20 cellular contexts compared by ENCODE assay signal in genomic region chr1:238777551-238777950, GRCh38.
DNase-seq lines count a peak whose midpoint lies in the region; ATAC-seq and TF ChIP-seq lines count a peak whose summit lies in the region.
"Had no signal": no experiment of that assay in that cellular context is flagged by ENCODE, and none has a peak within 500 bp of the region (broad histone marks: within the 10 kb centered on the region; RNA-seq: fewer than 3 reads in every experiment).

No MANE protein-coding gene starts in this region.

- CTCF ChIA-PET in naive thymus-derived CD4-positive, alpha-beta T cell (lab: Charles Lee) = no interaction called here

- no peaks in the 10 kb centered on the region for H3K36me3 ChIP-seq in naive thymus-derived CD4-positive, alpha-beta T cell (ENCODE audit: control insufficient read depth in 2 of 3, insufficient read depth in 3 of 3, low read length in 3 of 3)
- H3K36me3 ChIP-seq: Peyer's patch had no signal

- no peak for ATAC-seq in GM19351 (IDR thresholded peaks at IDR 0.05; ENCODE audit: unreplicated experiment)
- ATAC-seq in naive thymus-derived CD4-positive, alpha-beta T cell = no peak
- ATAC-seq: GM23338 had no signal

- H3K27ac Mint-ChIP-seq in activated T-cell treated with anti-CD3 and anti-CD28 coated beads, Interleukin-2, amount 50 U/mL, for 24 hours = no peak overlapping the region
- H3K27ac Mint-ChIP-seq in naive thymus-derived CD4-positive, alpha-beta T cell = no peak overlapping the region
- H3K27ac Mint-ChIP-seq: GM23338 had no signal

- no peaks in the 10 kb centered on the region for H3K36me3 Mint-ChIP-seq in activated T-cell treated with anti-CD3 and anti-CD28 coated beads, Interleukin-2, amount 50 U/mL, for 24 hours (ENCODE audit: low read depth)
- no peaks in the 10 kb centered on the region for H3K36me3 Mint-ChIP-seq in naive thymus-derived CD4-positive, alpha-beta T cell

- peak; percentile 28 for DNase-seq in ELR (ENCODE audit: low read depth)
- peak; percentile 7 for DNase-seq in NCI-H226
- peak; percentile 12 for DNase-seq in fibroblast of pulmonary artery (ENCODE audit: low read depth)
- DNase-seq in renal cortical epithelial cell (ENCODE audit: low read depth) = peak; percentile 42
- no peak for DNase-seq in NCI-H1694 (lab: John Stamatoyannopoulos, UW)
- DNase-seq in activated T-cell treated with anti-CD3 and anti-CD28 coated beads, Interleukin-2, amount 50 U/mL, for 24 hours = no peak
- no peak for DNase-seq in naive thymus-derived CD4-positive, alpha-beta T cell
- DNase-seq: COR-L47, DMS53, GF-D8, MM.1S, NCI-H1930, NCI-H524, Peyer's patch, SHP77 treated with DMSO at 0.1 percent for 48 hours, SW 1271 had no signal

- no peak overlapping the region for H3K4me3 Mint-ChIP-seq in activated T-cell treated with anti-CD3 and anti-CD28 coated beads, Interleukin-2, amount 50 U/mL, for 24 hours
- no peak overlapping the region for H3K4me3 Mint-ChIP-seq in naive thymus-derived CD4-positive, alpha-beta T cell
- H3K4me3 Mint-ChIP-seq: GM23338 had no signal

- H3K27me3 ChIP-seq in naive thymus-derived CD4-positive, alpha-beta T cell (ENCODE audit: control insufficient read depth in 2 of 2, insufficient read depth in 2 of 2, low read length in 2 of 2) = no peaks in the 10 kb centered on the region
- H3K27me3 ChIP-seq: Peyer's patch had no signal

- peaks cover 9% of the 10 kb centered on the region for H3K9me3 Mint-ChIP-seq in activated T-cell treated with anti-CD3 and anti-CD28 coated beads, Interleukin-2, amount 50 U/mL, for 24 hours
- H3K9me3 Mint-ChIP-seq in naive thymus-derived CD4-positive, alpha-beta T cell = peaks cover 0 to 16% (median 2%) of the 10 kb centered on the region in 11 donors
- H3K9me3 Mint-ChIP-seq: GM23338 had no signal

- H3K4me3 ChIP-seq in fibroblast of pulmonary artery (replicated peaks; ENCODE audit: low read depth, low read length) = no peak overlapping the region
- no peak overlapping the region for H3K4me3 ChIP-seq in naive thymus-derived CD4-positive, alpha-beta T cell (ENCODE audit: low read length)
- H3K4me3 ChIP-seq: GM23338, Peyer's patch had no signal

- H3K27ac ChIP-seq in naive thymus-derived CD4-positive, alpha-beta T cell (ENCODE audit: low read depth, low read length) = no peak overlapping the region
- H3K27ac ChIP-seq: C4-2B, KMS-11, Peyer's patch had no signal

- no peaks in the 10 kb centered on the region for H3K27me3 Mint-ChIP-seq in activated T-cell treated with anti-CD3 and anti-CD28 coated beads, Interleukin-2, amount 50 U/mL, for 24 hours
- H3K27me3 Mint-ChIP-seq in naive thymus-derived CD4-positive, alpha-beta T cell = no peaks in the 10 kb centered on the region

- no peaks in the 10 kb centered on the region for H3K9me3 ChIP-seq in naive thymus-derived CD4-positive, alpha-beta T cell (ENCODE audit: control insufficient read depth in 2 of 3, low read length in 3 of 3)
- H3K9me3 ChIP-seq: Peyer's patch had no signal

- POLR2A ChIA-PET in naive thymus-derived CD4-positive, alpha-beta T cell (lab: Charles Lee) = no interaction called here

- intact Hi-C loops in naive thymus-derived CD4-positive, alpha-beta T cell (cut with micrococcal nuclease) = no loop called here

- TF ChIP-seq CTCF in fibroblast of pulmonary artery (IDR thresholded peaks at IDR 0.05; ENCODE audit: low read length, missing control alignments) = no peak

- no peaks in the 10 kb centered on the region for H3K4me1 Mint-ChIP-seq in activated T-cell treated with anti-CD3 and anti-CD28 coated beads, Interleukin-2, amount 50 U/mL, for 24 hours (ENCODE audit: low read depth)
- H3K4me1 Mint-ChIP-seq in naive thymus-derived CD4-positive, alpha-beta T cell = no peaks in the 10 kb centered on the region
- H3K4me1 Mint-ChIP-seq: GM23338 had no signal

- no peaks in the 10 kb centered on the region for H3K4me1 ChIP-seq in naive thymus-derived CD4-positive, alpha-beta T cell (ENCODE audit: control insufficient read depth in 2 of 2, insufficient read depth in 2 of 2, low read length in 2 of 2)
- H3K4me1 ChIP-seq: Peyer's patch had no signal

Comparison
In these comparisons a context has a peak if more than half of its experiments do, and no peak if none do; other contexts are left out.
1. DNase-seq: peak in ELR (single experiment), NCI-H226 (single experiment), fibroblast of pulmonary artery (single experiment) and renal cortical epithelial cell (single experiment); none in NCI-H1694 (single experiment), activated T-cell treated with anti-CD3 and anti-CD28 coated beads, Interleukin-2, amount 50 U/mL, for 24 hours (single experiment) and naive thymus-derived CD4-positive, alpha-beta T cell (0 of 9).